17 cellular contexts compared by ENCODE assay signal in genomic region chr1:103218821-103219220, GRCh38.
A peak's percentile ranks its signal among the peaks of the same experiment; 100 is the strongest.
DNase-seq lines count a peak whose midpoint lies in the region; ATAC-seq, FAIRE-seq and TF ChIP-seq lines count a peak whose summit lies in the region.
"Had no signal": no experiment of that assay in that cellular context is flagged by ENCODE, and none has a peak within 500 bp of the region (broad histone marks: within the 10 kb centered on the region; RNA-seq: fewer than 3 reads in every experiment).

No MANE protein-coding gene starts in this region.

- H3K79me2 ChIP-seq in SK-N-SH (ENCODE audit: insufficient read depth) (no peaks in the 10 kb centered on the region), smooth muscle cell (ENCODE audit: low read depth) (no peaks in the 10 kb centered on the region)

- TF ChIP-seq CTCF in SK-N-SH (IDR thresholded peaks at IDR 0.05) = no peak
- no peak for TF ChIP-seq CTCF in smooth muscle cell (IDR thresholded peaks at IDR 0.05; ENCODE audit: borderline replicate concordance, insufficient read depth, poor library complexity, severe bottlenecking)

- H3K9ac ChIP-seq in SK-N-SH (no peak overlapping the region), smooth muscle cell (ENCODE audit: low read depth) (no peak overlapping the region)

- DNase-seq in GM03348 (ENCODE audit: low spot score) (peak; percentile 10), SK-N-SH (no peak), smooth muscle cell (lab: John Stamatoyannopoulos, UW; ENCODE audit: unreplicated experiment) (no peak), pons (ENCODE audit: low spot score) (no peak), H4 (ENCODE audit: low spot score) (no peak)
- DNase-seq: AML-193, H9, NCI-H1417, NCI-H1930, NCI-H226, PC-3, RPMI8226, SHP77 treated with DMSO at 0.1 percent for 48 hours had no signal

- H3K9me3 ChIP-seq in SK-N-SH (no peaks in the 10 kb centered on the region), smooth muscle cell (replicated peaks; ENCODE audit: low read depth) (no peaks in the 10 kb centered on the region)

- POLR2A ChIA-PET in SK-N-SH (lab: Yijun Ruan, JAX) = no interaction called here

- H3K4me1 ChIP-seq in SK-N-SH (ENCODE audit: control insufficient read depth in 1 of 2, insufficient read depth in 2 of 2, low read depth in 1 of 2, low read length in 1 of 2) (peaks cover 0 to 15% of the 10 kb centered on the region in 2 experiments; a peak in 2 of 4 replicates), smooth muscle cell (ENCODE audit: low read depth) (peaks cover 7% of the 10 kb centered on the region)

- 0 out of 4 replicates have a peak, but pooled peaks of 1 of the 2 experiments have one; percentile 14 for TF ChIP-seq EP300 in SK-N-SH (IDR thresholded peaks at IDR 0.05; ENCODE audit: borderline replicate concordance in 1 of 2, low read depth in 1 of 2, low read length in 1 of 2)

- FAIRE-seq in endometrium (lab: Jason Lieb, UNC) = peak; percentile 71
- FAIRE-seq: D721Med had no signal

- H3K36me3 ChIP-seq in SK-N-SH (replicated peaks in 1 of 2; ENCODE audit: control insufficient read depth in 1 of 2, insufficient read depth in 2 of 2, low read length in 1 of 2) (no peaks in the 10 kb centered on the region), smooth muscle cell (ENCODE audit: low read depth) (no peaks in the 10 kb centered on the region)

- H2AFZ ChIP-seq in SK-N-SH (ENCODE audit: low read depth) (peak overlapping the region; percentile 30; the same call in 1 of the 2 replicates), smooth muscle cell (ENCODE audit: low read depth) (peak overlapping the region; percentile 56)

- H3K4me2 ChIP-seq in SK-N-SH = no peak overlapping the region
- peak overlapping the region; percentile 27 for H3K4me2 ChIP-seq in smooth muscle cell

- no peak for ATAC-seq in HG02885 (IDR thresholded peaks at IDR 0.05; ENCODE audit: poor library complexity, unreplicated experiment)
- ATAC-seq: PC-3 had no signal

- H3F3A ChIP-seq in SK-N-SH (replicated peaks; ENCODE audit: insufficient read depth) (no peaks in the 10 kb centered on the region), smooth muscle cell (ENCODE audit: low read depth) (no peaks in the 10 kb centered on the region)

- 28% methylated on average over 1 of the region's 1 CpG for WGBS in SK-N-SH (ENCODE audit: low lambda C conversion rate)
- 21% methylated on average over 1 of the region's 1 CpG for WGBS in smooth muscle cell (ENCODE audit: low lambda C conversion rate)

- peak overlapping the region in 1 of 2 experiments; percentile 73; a peak in 1 of 4 replicates for H3K27ac ChIP-seq in SK-N-SH (ENCODE audit: low read depth in 2 of 2, low read length in 1 of 2)
- H3K27ac ChIP-seq in smooth muscle cell (ENCODE audit: low read depth) = peak overlapping the region; percentile 49
- H3K27ac ChIP-seq: C4-2B had no signal

- CTCF ChIA-PET in SK-N-SH (lab: Yijun Ruan, JAX) = no interaction called here

- TF ChIP-seq RAD21 in SK-N-SH (IDR thresholded peaks at IDR 0.05; ENCODE audit: low read length) = no peak

- no peaks in the 10 kb centered on the region for H3K27me3 ChIP-seq in SK-N-SH (ENCODE audit: insufficient read depth)
- no peaks in the 10 kb centered on the region for H3K27me3 ChIP-seq in smooth muscle cell (ENCODE audit: low read depth)

- H3K4me3 ChIP-seq in SK-N-SH (ENCODE audit: low read depth in 2 of 2, low read length in 1 of 2) = no peak overlapping the region
- no peak overlapping the region for H3K4me3 ChIP-seq in smooth muscle cell

- H4K20me1 ChIP-seq in SK-N-SH (ENCODE audit: insufficient read depth) (no peaks in the 10 kb centered on the region), smooth muscle cell (ENCODE audit: low read depth) (no peaks in the 10 kb centered on the region)

- H3K9me2 ChIP-seq in SK-N-SH = no peaks in the 10 kb centered on the region; the same call in 1 of the 2 replicates

TF ChIP-seq in SK-N-SH, 30 proteins besides CTCF, POLR2A, EP300 and RAD21:
- TF ChIP-seq RXRA (IDR thresholded peaks at IDR 0.05; ENCODE audit: borderline replicate concordance, low read depth) (no peak), TCF12 (IDR thresholded peaks at IDR 0.05) (peak; percentile 25; the same call in 1 of the 2 replicates)
